3 cellular contexts compared by ENCODE assay signal in the genomic region with DNA sequence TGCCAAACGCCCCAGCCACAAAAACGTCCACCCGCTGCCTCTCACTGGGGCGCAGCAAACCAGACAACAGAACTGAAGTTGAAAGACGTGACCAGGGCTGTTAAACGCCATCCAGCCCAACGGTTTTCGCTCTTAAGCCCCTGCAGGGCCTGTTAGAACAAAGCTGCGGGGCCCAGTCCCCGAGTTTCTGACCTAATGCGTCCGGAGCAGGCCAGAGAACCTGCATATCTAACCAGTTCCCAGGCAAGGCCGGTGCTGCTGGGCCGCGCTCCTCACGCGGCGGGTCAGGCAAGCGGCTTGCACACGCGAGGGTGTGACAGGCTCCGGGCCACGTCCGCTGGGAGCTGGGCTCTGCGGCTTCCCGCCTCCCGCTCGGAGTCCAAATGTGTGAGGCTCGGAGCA.
TF ChIP-seq lines count a peak whose summit lies in the region.

No MANE protein-coding gene starts in this region.

TF ChIP-seq in SK-N-SH, 30 proteins besides CTCF, POLR2A, EP300 and RAD21 (continued from another document):
- TF ChIP-seq, protein P1, sequence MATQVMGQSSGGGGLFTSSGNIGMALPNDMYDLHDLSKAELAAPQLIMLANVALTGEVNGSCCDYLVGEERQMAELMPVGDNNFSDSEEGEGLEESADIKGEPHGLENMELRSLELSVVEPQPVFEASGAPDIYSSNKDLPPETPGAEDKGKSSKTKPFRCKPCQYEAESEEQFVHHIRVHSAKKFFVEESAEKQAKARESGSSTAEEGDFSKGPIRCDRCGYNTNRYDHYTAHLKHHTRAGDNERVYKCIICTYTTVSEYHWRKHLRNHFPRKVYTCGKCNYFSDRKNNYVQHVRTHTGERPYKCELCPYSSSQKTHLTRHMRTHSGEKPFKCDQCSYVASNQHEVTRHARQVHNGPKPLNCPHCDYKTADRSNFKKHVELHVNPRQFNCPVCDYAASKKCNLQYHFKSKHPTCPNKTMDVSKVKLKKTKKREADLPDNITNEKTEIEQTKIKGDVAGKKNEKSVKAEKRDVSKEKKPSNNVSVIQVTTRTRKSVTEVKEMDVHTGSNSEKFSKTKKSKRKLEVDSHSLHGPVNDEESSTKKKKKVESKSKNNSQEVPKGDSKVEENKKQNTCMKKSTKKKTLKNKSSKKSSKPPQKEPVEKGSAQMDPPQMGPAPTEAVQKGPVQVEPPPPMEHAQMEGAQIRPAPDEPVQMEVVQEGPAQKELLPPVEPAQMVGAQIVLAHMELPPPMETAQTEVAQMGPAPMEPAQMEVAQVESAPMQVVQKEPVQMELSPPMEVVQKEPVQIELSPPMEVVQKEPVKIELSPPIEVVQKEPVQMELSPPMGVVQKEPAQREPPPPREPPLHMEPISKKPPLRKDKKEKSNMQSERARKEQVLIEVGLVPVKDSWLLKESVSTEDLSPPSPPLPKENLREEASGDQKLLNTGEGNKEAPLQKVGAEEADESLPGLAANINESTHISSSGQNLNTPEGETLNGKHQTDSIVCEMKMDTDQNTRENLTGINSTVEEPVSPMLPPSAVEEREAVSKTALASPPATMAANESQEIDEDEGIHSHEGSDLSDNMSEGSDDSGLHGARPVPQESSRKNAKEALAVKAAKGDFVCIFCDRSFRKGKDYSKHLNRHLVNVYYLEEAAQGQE (IDR thresholded peaks at IDR 0.05; ENCODE audit: low read depth, low read length): no peak
- no peak for TF ChIP-seq POLR2AphosphoS5 (IDR thresholded peaks at IDR 0.05; ENCODE audit: low read depth, low read length)
- no peak for TF ChIP-seq RXRA (IDR thresholded peaks at IDR 0.05; ENCODE audit: borderline replicate concordance, low read depth)
- TF ChIP-seq, protein P2, sequence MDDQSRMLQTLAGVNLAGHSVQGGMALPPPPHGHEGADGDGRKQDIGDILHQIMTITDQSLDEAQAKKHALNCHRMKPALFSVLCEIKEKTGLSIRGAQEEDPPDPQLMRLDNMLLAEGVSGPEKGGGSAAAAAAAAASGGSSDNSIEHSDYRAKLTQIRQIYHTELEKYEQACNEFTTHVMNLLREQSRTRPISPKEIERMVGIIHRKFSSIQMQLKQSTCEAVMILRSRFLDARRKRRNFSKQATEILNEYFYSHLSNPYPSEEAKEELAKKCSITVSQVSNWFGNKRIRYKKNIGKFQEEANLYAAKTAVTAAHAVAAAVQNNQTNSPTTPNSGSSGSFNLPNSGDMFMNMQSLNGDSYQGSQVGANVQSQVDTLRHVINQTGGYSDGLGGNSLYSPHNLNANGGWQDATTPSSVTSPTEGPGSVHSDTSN (IDR thresholded peaks at IDR 0.05): no peak
TF ChIP-seq in SK-N-SH: peak in this region for 0.

TF ChIP-seq in SK-N-SH treated with all-trans-retinoic acid at 6 μM for 48 hours, 23 proteins besides CTCF, POLR2A, EP300 and RAD21 (continued from another document):
- TF ChIP-seq, protein P3, sequence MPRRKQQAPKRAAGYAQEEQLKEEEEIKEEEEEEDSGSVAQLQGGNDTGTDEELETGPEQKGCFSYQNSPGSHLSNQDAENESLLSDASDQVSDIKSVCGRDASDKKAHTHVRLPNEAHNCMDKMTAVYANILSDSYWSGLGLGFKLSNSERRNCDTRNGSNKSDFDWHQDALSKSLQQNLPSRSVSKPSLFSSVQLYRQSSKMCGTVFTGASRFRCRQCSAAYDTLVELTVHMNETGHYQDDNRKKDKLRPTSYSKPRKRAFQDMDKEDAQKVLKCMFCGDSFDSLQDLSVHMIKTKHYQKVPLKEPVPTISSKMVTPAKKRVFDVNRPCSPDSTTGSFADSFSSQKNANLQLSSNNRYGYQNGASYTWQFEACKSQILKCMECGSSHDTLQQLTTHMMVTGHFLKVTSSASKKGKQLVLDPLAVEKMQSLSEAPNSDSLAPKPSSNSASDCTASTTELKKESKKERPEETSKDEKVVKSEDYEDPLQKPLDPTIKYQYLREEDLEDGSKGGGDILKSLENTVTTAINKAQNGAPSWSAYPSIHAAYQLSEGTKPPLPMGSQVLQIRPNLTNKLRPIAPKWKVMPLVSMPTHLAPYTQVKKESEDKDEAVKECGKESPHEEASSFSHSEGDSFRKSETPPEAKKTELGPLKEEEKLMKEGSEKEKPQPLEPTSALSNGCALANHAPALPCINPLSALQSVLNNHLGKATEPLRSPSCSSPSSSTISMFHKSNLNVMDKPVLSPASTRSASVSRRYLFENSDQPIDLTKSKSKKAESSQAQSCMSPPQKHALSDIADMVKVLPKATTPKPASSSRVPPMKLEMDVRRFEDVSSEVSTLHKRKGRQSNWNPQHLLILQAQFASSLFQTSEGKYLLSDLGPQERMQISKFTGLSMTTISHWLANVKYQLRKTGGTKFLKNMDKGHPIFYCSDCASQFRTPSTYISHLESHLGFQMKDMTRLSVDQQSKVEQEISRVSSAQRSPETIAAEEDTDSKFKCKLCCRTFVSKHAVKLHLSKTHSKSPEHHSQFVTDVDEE (CRISPR knock-in tag; IDR thresholded peaks at IDR 0.05): no peak
- TF ChIP-seq ZFP3 (CRISPR knock-in tag; IDR thresholded peaks at IDR 0.05): no peak
TF ChIP-seq in SK-N-SH treated with all-trans-retinoic acid at 6 μM for 48 hours: peak in this region for 0.

TF ChIP-seq in WTC11, 78 proteins besides CTCF, POLR2A, EP300 and RAD21 (continued from another document):
- TF ChIP-seq, protein P4, sequence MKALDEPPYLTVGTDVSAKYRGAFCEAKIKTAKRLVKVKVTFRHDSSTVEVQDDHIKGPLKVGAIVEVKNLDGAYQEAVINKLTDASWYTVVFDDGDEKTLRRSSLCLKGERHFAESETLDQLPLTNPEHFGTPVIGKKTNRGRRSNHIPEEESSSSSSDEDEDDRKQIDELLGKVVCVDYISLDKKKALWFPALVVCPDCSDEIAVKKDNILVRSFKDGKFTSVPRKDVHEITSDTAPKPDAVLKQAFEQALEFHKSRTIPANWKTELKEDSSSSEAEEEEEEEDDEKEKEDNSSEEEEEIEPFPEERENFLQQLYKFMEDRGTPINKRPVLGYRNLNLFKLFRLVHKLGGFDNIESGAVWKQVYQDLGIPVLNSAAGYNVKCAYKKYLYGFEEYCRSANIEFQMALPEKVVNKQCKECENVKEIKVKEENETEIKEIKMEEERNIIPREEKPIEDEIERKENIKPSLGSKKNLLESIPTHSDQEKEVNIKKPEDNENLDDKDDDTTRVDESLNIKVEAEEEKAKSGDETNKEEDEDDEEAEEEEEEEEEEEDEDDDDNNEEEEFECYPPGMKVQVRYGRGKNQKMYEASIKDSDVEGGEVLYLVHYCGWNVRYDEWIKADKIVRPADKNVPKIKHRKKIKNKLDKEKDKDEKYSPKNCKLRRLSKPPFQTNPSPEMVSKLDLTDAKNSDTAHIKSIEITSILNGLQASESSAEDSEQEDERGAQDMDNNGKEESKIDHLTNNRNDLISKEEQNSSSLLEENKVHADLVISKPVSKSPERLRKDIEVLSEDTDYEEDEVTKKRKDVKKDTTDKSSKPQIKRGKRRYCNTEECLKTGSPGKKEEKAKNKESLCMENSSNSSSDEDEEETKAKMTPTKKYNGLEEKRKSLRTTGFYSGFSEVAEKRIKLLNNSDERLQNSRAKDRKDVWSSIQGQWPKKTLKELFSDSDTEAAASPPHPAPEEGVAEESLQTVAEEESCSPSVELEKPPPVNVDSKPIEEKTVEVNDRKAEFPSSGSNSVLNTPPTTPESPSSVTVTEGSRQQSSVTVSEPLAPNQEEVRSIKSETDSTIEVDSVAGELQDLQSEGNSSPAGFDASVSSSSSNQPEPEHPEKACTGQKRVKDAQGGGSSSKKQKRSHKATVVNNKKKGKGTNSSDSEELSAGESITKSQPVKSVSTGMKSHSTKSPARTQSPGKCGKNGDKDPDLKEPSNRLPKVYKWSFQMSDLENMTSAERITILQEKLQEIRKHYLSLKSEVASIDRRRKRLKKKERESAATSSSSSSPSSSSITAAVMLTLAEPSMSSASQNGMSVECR (CRISPR knock-in tag; IDR thresholded peaks at IDR 0.05; ENCODE audit: borderline replicate concordance): 0 out of 2 replicates have a peak, but pooled peaks have one; percentile 31
- TF ChIP-seq ESRRA (CRISPR knock-in tag; IDR thresholded peaks at IDR 0.05; ENCODE audit: borderline replicate concordance) (no peak), NR3C1 (CRISPR knock-in tag; conservative IDR thresholded peaks at IDR 0.05; ENCODE audit: low read depth) (no peak), ELF4 (CRISPR knock-in tag; IDR thresholded peaks at IDR 0.05; ENCODE audit: low read depth) (no peak), TEAD4 (CRISPR knock-in tag; IDR thresholded peaks at IDR 0.05) (0 out of 2 replicates have a peak, but pooled peaks have one; percentile 12), SMAD4 (CRISPR knock-in tag; IDR thresholded peaks at IDR 0.05) (no peak), GTF2I (CRISPR knock-in tag; conservative IDR thresholded peaks at IDR 0.05) (no peak), ZNF263 (CRISPR knock-in tag; IDR thresholded peaks at IDR 0.05; ENCODE audit: low read depth) (no peak), FOXK1 (CRISPR knock-in tag; IDR thresholded peaks at IDR 0.05) (no peak)
- TF ChIP-seq, protein P5, sequence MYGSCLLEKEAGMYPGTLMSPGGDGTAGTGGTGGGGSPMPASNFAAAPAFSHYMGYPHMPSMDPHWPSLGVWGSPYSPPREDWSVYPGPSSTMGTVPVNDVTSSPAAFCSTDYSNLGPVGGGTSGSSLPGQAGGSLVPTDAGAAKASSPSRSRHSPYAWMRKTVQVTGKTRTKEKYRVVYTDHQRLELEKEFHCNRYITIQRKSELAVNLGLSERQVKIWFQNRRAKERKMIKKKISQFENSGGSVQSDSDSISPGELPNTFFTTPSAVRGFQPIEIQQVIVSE (CRISPR knock-in tag; IDR thresholded peaks at IDR 0.05; ENCODE audit: borderline replicate concordance): no peak
- TF ChIP-seq, protein P6, sequence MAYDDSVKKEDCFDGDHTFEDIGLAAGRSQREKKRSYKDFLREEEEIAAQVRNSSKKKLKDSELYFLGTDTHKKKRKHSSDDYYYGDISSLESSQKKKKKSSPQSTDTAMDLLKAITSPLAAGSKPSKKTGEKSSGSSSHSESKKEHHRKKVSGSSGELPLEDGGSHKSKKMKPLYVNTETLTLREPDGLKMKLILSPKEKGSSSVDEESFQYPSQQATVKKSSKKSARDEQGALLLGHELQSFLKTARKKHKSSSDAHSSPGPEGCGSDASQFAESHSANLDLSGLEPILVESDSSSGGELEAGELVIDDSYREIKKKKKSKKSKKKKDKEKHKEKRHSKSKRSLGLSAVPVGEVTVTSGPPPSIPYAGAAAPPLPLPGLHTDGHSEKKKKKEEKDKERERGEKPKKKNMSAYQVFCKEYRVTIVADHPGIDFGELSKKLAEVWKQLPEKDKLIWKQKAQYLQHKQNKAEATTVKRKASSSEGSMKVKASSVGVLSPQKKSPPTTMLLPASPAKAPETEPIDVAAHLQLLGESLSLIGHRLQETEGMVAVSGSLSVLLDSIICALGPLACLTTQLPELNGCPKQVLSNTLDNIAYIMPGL (CRISPR knock-in tag; IDR thresholded peaks at IDR 0.05): no peak
- TF ChIP-seq, protein P7, sequence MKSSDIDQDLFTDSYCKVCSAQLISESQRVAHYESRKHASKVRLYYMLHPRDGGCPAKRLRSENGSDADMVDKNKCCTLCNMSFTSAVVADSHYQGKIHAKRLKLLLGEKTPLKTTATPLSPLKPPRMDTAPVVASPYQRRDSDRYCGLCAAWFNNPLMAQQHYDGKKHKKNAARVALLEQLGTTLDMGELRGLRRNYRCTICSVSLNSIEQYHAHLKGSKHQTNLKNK (CRISPR knock-in tag; IDR thresholded peaks at IDR 0.05): no peak
TF ChIP-seq in WTC11: peak in this region for 5.
